ENCODE assay signal across 8 cellular contexts in genomic region chr12:122965851-122966742, GRCh38. TPM values are rescaled to one million over a fixed set of nuclear protein-coding genes. Genes with fewer than 3 reads are reported as not detected.
DNase-seq lines count a peak whose midpoint lies in the region; ATAC-seq and TF ChIP-seq lines count a peak whose summit lies in the region.

Gene ABCB9 (minus strand): TSS chr12:122966463. CDS start chr12:122960235, 6,228 bp downstream.

- no peaks in the 10 kb centered on the region for H3K9me3 ChIP-seq in spleen

- H3K27ac ChIP-seq in spleen, result peak within 1 kb of the TSS; percentile 7 to 78 (median 70)

- peaks cover 7 to 41% (median 28%) of the 10 kb centered on the region in 6 donors for H3K4me1 ChIP-seq in spleen

- 5 to 8% (median 5%) methylated on average over 25 to 55 of the region's 55 CpGs for WGBS in spleen, 5 donors

- H3K4me3 ChIP-seq in GM12875 (ENCODE audit: low read depth, low read length) (peak within 1 kb of the TSS; percentile 27), spleen (peak within 1 kb of the TSS; percentile 46 to 77 (median 54))

- TF ChIP-seq CTCF in GM12875 (IDR thresholded peaks at IDR 0.05; ENCODE audit: borderline replicate concordance, insufficient read depth, low read depth, low read length) (no peak), spleen (IDR thresholded peaks at IDR 0.05 in 8 of 11, conservative IDR thresholded peaks at IDR 0.05 in 3 of 11) (no peak)

- H3K27me3 ChIP-seq in spleen (replicated peaks in 1 of 7), result no peaks in the 10 kb centered on the region

- intact Hi-C loops in spleen (cut with DNase I; ENCODE audit: low total_unique reads), result no loop called here

- H3K36me3 ChIP-seq in spleen, result no peaks in the 10 kb centered on the region

- ATAC-seq in HG02981 (IDR thresholded peaks at IDR 0.05; ENCODE audit: unreplicated experiment), result peak; percentile 83

- no peak for TF ChIP-seq POLR2A in spleen (IDR thresholded peaks at IDR 0.05)

- DNase-seq in NCI-H2196 (lab: John Stamatoyannopoulos, UW; ENCODE audit: unreplicated experiment) (peak; percentile 94), inferior parietal cortex (ENCODE audit: extremely low spot score) (peak; percentile 62), spleen (peak; percentile 98), OCI-M2 (lab: John Stamatoyannopoulos, UW; ENCODE audit: unreplicated experiment) (no peak)
- DNase-seq in activated CD4-positive, CD25-positive, alpha-beta regulatory T cell (lab: John Stamatoyannopoulos, UW), result peak; percentile 89 to 91 (median 90)
- DNase-seq in central memory CD4-positive, alpha-beta T cell, result peak; percentile 85

RNA-seq across cellular contexts. Expression of gene ABCB9, which starts in this region (rescaled TPM):
- total RNA-seq in spleen, result 1 to 10 TPM; 4.1 to 6.2 (median 5.5) TPM
- polyA plus RNA-seq in spleen, result 1 to 10 TPM; 1.5 to 2.8 (median 1.7) TPM
